Comparison of ENCODE assay signal across 2 cellular contexts in the genomic region with DNA sequence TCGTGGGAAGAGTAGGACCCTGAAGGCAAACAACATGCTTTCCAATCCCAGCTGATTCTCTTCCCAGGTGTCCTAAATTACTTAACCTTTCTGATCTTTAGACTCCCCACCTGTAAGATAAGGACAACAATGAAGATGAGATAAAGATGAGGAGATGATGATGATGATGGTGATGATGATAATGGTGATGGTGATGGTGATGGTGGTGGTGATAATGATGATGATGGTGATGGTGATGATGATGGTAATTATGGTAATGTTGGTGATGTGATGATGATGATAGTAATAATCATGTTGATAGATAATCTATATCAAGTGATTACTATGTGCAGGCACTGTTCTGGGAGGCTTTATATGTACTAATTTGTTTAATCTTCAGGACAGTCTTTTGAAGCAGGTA.
TF ChIP-seq lines count a peak whose summit lies in the region.

No MANE protein-coding gene starts in this region.

TF ChIP-seq in HepG2, 621 proteins besides CTCF, POLR2A, EP300 and RAD21:
- TF ChIP-seq PLRG1 (conservative IDR thresholded peaks at IDR 0.05) (0 out of 2 replicates have a peak, but pooled peaks have one; percentile 45), CREB1 (IDR thresholded peaks at IDR 0.05) (peak; percentile 89), CREB1 (CRISPR knock-in tag; IDR thresholded peaks at IDR 0.05) (no peak), TBP (CRISPR knock-in tag; IDR thresholded peaks at IDR 0.05) (no peak)

TF ChIP-seq in GM12878, 131 proteins besides CTCF, POLR2A, EP300 and RAD21:
- TF ChIP-seq EED (IDR thresholded peaks at IDR 0.05; ENCODE audit: low read depth) (no peak), SREBF1 (IDR thresholded peaks at IDR 0.05; ENCODE audit: low read length) (no peak), MYC (IDR thresholded peaks at IDR 0.05; ENCODE audit: insufficient read depth, insufficient read length, insufficient replicate concordance, low read length, severe bottlenecking) (no peak), ZNF274 (IDR thresholded peaks at IDR 0.05; ENCODE audit: insufficient read depth, insufficient read length) (no peak), TCF12 (IDR thresholded peaks at IDR 0.05; ENCODE audit: low read depth, low read length) (no peak), EGR1 (IDR thresholded peaks at IDR 0.05; ENCODE audit: borderline replicate concordance in 1 of 2, low read depth in 2 of 2, low read length in 2 of 2) (no peak), ASH2L (IDR thresholded peaks at IDR 0.05; ENCODE audit: borderline replicate concordance, low read depth) (no peak), CHD4 (IDR thresholded peaks at IDR 0.05) (no peak), SMARCA5 (IDR thresholded peaks at IDR 0.05) (no peak), SMAD5 (IDR thresholded peaks at IDR 0.05; ENCODE audit: low read depth) (no peak), FOXK2 (IDR thresholded peaks at IDR 0.05) (no peak), RAD51 (IDR thresholded peaks at IDR 0.05) (no peak), EZH2 (IDR thresholded peaks at IDR 0.05; ENCODE audit: borderline replicate concordance, control insufficient read depth, low read depth, low read length) (no peak), CBX3 (IDR thresholded peaks at IDR 0.05; ENCODE audit: borderline replicate concordance, low read depth) (no peak), MEF2B (IDR thresholded peaks at IDR 0.05; ENCODE audit: partially characterized antibody, poor library complexity, severe bottlenecking) (no peak), CREB1 (IDR thresholded peaks at IDR 0.05; ENCODE audit: low read depth) (no peak), ATF7 (IDR thresholded peaks at IDR 0.05; ENCODE audit: low read depth) (no peak)
- TF ChIP-seq, protein P1, sequence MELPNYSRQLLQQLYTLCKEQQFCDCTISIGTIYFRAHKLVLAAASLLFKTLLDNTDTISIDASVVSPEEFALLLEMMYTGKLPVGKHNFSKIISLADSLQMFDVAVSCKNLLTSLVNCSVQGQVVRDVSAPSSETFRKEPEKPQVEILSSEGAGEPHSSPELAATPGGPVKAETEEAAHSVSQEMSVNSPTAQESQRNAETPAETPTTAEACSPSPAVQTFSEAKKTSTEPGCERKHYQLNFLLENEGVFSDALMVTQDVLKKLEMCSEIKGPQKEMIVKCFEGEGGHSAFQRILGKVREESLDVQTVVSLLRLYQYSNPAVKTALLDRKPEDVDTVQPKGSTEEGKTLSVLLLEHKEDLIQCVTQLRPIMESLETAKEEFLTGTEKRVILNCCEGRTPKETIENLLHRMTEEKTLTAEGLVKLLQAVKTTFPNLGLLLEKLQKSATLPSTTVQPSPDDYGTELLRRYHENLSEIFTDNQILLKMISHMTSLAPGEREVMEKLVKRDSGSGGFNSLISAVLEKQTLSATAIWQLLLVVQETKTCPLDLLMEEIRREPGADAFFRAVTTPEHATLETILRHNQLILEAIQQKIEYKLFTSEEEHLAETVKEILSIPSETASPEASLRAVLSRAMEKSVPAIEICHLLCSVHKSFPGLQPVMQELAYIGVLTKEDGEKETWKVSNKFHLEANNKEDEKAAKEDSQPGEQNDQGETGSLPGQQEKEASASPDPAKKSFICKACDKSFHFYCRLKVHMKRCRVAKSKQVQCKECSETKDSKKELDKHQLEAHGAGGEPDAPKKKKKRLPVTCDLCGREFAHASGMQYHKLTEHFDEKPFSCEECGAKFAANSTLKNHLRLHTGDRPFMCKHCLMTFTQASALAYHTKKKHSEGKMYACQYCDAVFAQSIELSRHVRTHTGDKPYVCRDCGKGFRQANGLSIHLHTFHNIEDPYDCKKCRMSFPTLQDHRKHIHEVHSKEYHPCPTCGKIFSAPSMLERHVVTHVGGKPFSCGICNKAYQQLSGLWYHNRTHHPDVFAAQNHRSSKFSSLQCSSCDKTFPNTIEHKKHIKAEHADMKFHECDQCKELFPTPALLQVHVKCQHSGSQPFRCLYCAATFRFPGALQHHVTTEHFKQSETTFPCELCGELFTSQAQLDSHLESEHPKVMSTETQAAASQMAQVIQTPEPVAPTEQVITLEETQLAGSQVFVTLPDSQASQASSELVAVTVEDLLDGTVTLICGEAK (IDR thresholded peaks at IDR 0.05; ENCODE audit: borderline replicate concordance) = no peak
- TF ChIP-seq, protein P2, sequence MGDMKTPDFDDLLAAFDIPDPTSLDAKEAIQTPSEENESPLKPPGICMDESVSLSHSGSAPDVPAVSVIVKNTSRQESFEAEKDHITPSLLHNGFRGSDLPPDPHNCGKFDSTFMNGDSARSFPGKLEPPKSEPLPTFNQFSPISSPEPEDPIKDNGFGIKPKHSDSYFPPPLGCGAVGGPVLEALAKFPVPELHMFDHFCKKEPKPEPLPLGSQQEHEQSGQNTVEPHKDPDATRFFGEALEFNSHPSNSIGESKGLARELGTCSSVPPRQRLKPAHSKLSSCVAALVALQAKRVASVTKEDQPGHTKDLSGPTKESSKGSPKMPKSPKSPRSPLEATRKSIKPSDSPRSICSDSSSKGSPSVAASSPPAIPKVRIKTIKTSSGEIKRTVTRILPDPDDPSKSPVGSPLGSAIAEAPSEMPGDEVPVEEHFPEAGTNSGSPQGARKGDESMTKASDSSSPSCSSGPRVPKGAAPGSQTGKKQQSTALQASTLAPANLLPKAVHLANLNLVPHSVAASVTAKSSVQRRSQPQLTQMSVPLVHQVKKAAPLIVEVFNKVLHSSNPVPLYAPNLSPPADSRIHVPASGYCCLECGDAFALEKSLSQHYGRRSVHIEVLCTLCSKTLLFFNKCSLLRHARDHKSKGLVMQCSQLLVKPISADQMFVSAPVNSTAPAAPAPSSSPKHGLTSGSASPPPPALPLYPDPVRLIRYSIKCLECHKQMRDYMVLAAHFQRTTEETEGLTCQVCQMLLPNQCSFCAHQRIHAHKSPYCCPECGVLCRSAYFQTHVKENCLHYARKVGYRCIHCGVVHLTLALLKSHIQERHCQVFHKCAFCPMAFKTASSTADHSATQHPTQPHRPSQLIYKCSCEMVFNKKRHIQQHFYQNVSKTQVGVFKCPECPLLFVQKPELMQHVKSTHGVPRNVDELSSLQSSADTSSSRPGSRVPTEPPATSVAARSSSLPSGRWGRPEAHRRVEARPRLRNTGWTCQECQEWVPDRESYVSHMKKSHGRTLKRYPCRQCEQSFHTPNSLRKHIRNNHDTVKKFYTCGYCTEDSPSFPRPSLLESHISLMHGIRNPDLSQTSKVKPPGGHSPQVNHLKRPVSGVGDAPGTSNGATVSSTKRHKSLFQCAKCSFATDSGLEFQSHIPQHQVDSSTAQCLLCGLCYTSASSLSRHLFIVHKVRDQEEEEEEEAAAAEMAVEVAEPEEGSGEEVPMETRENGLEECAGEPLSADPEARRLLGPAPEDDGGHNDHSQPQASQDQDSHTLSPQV (IDR thresholded peaks at IDR 0.05) = no peak
